In the genomic region with DNA sequence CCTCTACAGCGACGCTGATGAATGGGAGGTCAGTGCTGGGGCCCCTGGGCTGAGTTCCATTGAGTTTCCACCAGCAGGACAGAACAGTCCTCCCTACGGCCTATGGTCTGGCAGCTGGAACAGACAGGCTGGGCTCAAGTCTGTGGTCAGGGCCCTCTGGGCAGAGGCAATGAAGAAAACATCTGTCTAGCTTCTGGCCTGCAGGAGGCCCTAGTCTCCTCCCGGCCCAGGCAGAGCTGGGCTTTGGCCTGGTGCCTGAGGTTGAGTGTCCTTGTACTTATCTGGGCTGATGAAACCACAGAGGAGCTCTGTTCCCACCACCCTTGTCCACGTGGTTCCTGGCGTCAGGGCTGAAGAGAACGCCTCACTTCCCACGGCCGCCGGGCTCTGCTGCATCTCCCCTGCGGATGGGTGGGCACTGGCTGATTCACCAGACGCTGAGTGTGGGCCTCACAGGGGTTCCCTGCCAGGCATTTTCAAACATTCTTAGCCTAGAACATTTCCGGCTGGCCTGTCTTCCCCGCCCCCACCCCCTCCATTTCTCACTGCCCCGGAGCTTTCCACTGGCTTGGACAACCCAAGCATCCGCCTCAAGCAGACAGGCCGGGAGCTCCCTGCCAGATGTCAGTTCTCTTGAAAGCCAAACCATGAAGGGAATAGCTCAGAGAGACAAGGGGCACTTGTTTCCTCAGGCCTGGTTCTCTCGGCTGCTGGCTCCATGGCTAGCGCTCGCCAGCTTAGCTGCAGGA, we compare ENCODE assay signal across 8 cellular contexts. TPM values are rescaled to one million over a fixed set of nuclear protein-coding genes. Genes with fewer than 3 reads are reported as not detected.
A peak's percentile ranks its signal among the peaks of the same experiment; 100 is the strongest.
DNase-seq lines count a peak whose midpoint lies in the region; ATAC-seq and TF ChIP-seq lines count a peak whose summit lies in the region.

No MANE protein-coding gene starts in this region.

- no peaks in the 10 kb centered on the region for H3K9me3 ChIP-seq in prostate gland

- H3K4me1 Mint-ChIP-seq in activated naive CD8-positive, alpha-beta T cell treated with anti-CD3 and anti-CD28 coated beads, Interleukin-2, amount 50 U/mL, for 24 hours, result peaks cover 54% of the 10 kb centered on the region

- ATAC-seq in GM21619 (IDR thresholded peaks at IDR 0.05; ENCODE audit: unreplicated experiment), result peak; percentile 23
- ATAC-seq in activated naive CD8-positive, alpha-beta T cell treated with anti-CD3 and anti-CD28 coated beads, Interleukin-2, amount 50 U/mL, for 24 hours, result no peak

- 57% methylated on average over 20 of the region's 20 CpGs for WGBS in prostate gland

- in situ Hi-C loops in KBM-7 (cut with MboI; ENCODE audit: low pct_unique_long_range_greater_than_20kb, low sequenced_read_pairs), result no loop called here

- no peak overlapping the region for H3K4me3 ChIP-seq in prostate gland

- H3K4me3 Mint-ChIP-seq in activated naive CD8-positive, alpha-beta T cell treated with anti-CD3 and anti-CD28 coated beads, Interleukin-2, amount 50 U/mL, for 24 hours, result no peak overlapping the region

- no peaks in the 10 kb centered on the region for H3K27me3 ChIP-seq in prostate gland (replicated peaks; ENCODE audit: insufficient read depth)

- peak overlapping the region; percentile 52 to 62 for H3K27ac ChIP-seq in prostate gland

- H3K36me3 ChIP-seq in prostate gland, result no peaks in the 10 kb centered on the region

- peak overlapping the region; percentile 42 for H3K27ac Mint-ChIP-seq in activated naive CD8-positive, alpha-beta T cell treated with anti-CD3 and anti-CD28 coated beads, Interleukin-2, amount 50 U/mL, for 24 hours

- DNase-seq in KBM-7 (peak; percentile 92), cardiac septum (ENCODE audit: low spot score) (peak; percentile 98), prostate gland (ENCODE audit: low spot score) (peak; percentile 47), NCI-H2081 (lab: John Stamatoyannopoulos, UW) (no peak)
- peak; percentile 38 for DNase-seq in activated naive CD8-positive, alpha-beta T cell treated with anti-CD3 and anti-CD28 coated beads, Interleukin-2, amount 50 U/mL, for 24 hours
- no peak for DNase-seq in activated CD4-positive, alpha-beta T cell treated with anti-CD3 and anti-CD28 coated beads, Interleukin-2, amount 50 U/mL, for 1 hour

- intact Hi-C loops in cardiac septum (cut with DNase I), result loop anchor here (1.0 to 2.0 kb wide), 2 partner anchors 15 to 159 kb away; no protein-coding TSS in a partner anchor
- intact Hi-C loops in prostate gland (cut with DNase I), result no loop called here

- TF ChIP-seq CTCF in GM12872 (IDR thresholded peaks at IDR 0.05; ENCODE audit: insufficient read depth, low read depth, low read length) (peak; percentile 61), prostate gland (IDR thresholded peaks at IDR 0.05) (peak in 2 of 4 experiments; percentile 17 to 43)

- TF ChIP-seq POLR2A in prostate gland (IDR thresholded peaks at IDR 0.05), result no peak

- H3K9me3 Mint-ChIP-seq in activated naive CD8-positive, alpha-beta T cell treated with anti-CD3 and anti-CD28 coated beads, Interleukin-2, amount 50 U/mL, for 24 hours, result no peaks in the 10 kb centered on the region

- H3K36me3 Mint-ChIP-seq in activated naive CD8-positive, alpha-beta T cell treated with anti-CD3 and anti-CD28 coated beads, Interleukin-2, amount 50 U/mL, for 24 hours (ENCODE audit: low read depth), result peaks cover 14% of the 10 kb centered on the region

- peaks cover 11% of the 10 kb centered on the region for H3K4me1 ChIP-seq in prostate gland (replicated peaks)

- no peaks in the 10 kb centered on the region for H3K27me3 Mint-ChIP-seq in activated naive CD8-positive, alpha-beta T cell treated with anti-CD3 and anti-CD28 coated beads, Interleukin-2, amount 50 U/mL, for 24 hours

RNA-seq across cellular contexts. Expression of a gene that starts 20.3 kb away (rescaled TPM):
- total RNA-seq in cardiac septum (7.2 TPM), prostate gland (10 to 100 TPM; 19.4 to 22.0 TPM)

RNA-seq across cellular contexts. Expression of a gene that starts 48.3 kb away (rescaled TPM):
- total RNA-seq in cardiac septum (3.6 TPM), prostate gland (10 to 100 TPM in 1 of 2 donors, 1 to 10 TPM in 1; 6.1 to 24.4 TPM)

Comparison
In these comparisons a context has a peak if more than half of its experiments do, and no peak if none do; other contexts are left out.
1. DNase-seq: peak in KBM-7 (single experiment), activated naive CD8-positive, alpha-beta T cell treated with anti-CD3 and anti-CD28 coated beads, Interleukin-2, amount 50 U/mL, for 24 hours (single experiment), cardiac septum (single experiment) and prostate gland (single experiment); none in NCI-H2081 (0 of 2) and activated CD4-positive, alpha-beta T cell treated with anti-CD3 and anti-CD28 coated beads, Interleukin-2, amount 50 U/mL, for 1 hour (single experiment).